In the genomic region with DNA sequence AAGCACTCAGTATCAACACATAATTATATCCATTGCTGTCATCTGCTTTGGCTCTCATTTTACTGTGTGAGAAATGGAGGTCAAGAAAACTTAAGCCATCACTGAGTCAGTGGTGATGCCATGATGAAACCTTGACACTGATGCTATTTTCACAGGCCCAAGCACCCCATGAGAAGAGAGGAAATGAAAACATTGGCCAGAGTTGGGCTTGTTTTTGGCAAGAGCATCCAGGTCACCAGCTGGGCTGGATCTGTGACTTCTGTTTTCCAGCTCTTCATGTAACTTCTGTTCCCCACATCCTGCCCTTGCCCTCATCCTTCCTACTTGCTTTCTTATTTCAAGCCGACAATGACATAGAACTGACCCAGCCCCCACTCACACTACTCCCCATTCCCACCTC, we compare ENCODE assay signal across 1 cellular context.
TF ChIP-seq lines count a peak whose summit lies in the region.

No MANE protein-coding gene starts in this region.

TF ChIP-seq in WTC11, 78 proteins besides CTCF, POLR2A, EP300 and RAD21 (continued from another document):
- TF ChIP-seq, protein P1, sequence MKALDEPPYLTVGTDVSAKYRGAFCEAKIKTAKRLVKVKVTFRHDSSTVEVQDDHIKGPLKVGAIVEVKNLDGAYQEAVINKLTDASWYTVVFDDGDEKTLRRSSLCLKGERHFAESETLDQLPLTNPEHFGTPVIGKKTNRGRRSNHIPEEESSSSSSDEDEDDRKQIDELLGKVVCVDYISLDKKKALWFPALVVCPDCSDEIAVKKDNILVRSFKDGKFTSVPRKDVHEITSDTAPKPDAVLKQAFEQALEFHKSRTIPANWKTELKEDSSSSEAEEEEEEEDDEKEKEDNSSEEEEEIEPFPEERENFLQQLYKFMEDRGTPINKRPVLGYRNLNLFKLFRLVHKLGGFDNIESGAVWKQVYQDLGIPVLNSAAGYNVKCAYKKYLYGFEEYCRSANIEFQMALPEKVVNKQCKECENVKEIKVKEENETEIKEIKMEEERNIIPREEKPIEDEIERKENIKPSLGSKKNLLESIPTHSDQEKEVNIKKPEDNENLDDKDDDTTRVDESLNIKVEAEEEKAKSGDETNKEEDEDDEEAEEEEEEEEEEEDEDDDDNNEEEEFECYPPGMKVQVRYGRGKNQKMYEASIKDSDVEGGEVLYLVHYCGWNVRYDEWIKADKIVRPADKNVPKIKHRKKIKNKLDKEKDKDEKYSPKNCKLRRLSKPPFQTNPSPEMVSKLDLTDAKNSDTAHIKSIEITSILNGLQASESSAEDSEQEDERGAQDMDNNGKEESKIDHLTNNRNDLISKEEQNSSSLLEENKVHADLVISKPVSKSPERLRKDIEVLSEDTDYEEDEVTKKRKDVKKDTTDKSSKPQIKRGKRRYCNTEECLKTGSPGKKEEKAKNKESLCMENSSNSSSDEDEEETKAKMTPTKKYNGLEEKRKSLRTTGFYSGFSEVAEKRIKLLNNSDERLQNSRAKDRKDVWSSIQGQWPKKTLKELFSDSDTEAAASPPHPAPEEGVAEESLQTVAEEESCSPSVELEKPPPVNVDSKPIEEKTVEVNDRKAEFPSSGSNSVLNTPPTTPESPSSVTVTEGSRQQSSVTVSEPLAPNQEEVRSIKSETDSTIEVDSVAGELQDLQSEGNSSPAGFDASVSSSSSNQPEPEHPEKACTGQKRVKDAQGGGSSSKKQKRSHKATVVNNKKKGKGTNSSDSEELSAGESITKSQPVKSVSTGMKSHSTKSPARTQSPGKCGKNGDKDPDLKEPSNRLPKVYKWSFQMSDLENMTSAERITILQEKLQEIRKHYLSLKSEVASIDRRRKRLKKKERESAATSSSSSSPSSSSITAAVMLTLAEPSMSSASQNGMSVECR (CRISPR knock-in tag; IDR thresholded peaks at IDR 0.05; ENCODE audit: borderline replicate concordance): no peak
- no peak for TF ChIP-seq ZNF121 (CRISPR knock-in tag; IDR thresholded peaks at IDR 0.05)
- TF ChIP-seq, protein P2, sequence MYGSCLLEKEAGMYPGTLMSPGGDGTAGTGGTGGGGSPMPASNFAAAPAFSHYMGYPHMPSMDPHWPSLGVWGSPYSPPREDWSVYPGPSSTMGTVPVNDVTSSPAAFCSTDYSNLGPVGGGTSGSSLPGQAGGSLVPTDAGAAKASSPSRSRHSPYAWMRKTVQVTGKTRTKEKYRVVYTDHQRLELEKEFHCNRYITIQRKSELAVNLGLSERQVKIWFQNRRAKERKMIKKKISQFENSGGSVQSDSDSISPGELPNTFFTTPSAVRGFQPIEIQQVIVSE (CRISPR knock-in tag; IDR thresholded peaks at IDR 0.05; ENCODE audit: borderline replicate concordance): no peak
- no peak for TF ChIP-seq ZNF317 (CRISPR knock-in tag; IDR thresholded peaks at IDR 0.05; ENCODE audit: borderline replicate concordance, low read depth)
- TF ChIP-seq, protein P3, sequence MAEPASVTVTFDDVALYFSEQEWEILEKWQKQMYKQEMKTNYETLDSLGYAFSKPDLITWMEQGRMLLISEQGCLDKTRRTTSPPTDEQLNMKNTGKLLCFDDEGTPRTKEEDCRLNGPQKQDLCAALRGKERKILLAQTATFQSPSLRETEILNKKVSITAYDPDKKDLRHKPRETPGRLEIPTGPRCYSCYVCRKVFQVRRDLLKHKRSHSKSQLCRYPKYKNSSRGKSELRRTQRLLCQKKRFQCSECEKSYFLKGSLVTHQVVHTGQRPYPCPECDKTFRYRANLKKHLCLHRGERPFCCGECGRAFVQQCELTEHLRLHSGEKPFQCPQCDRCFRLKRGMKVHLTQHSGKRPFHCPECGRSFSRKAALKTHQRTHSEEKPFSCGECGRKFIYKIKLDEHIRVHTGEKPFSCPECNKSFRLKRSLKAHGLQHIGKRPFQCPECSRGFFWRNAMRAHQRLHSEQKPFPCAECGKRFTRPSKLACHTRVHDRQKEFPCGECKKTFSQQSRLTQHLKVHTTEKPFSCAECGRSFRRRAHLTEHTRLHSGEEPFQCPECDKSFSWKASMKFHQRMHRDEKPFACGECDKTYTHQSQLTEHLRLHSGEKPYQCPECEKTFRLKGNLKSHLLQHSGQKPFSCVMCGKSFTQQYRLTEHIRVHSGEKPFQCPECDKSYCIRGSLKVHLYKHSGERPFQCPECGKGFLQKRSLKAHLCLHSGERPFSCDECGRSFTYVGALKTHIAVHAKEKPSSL (CRISPR knock-in tag; conservative IDR thresholded peaks at IDR 0.05): no peak
- TF ChIP-seq, protein P4, sequence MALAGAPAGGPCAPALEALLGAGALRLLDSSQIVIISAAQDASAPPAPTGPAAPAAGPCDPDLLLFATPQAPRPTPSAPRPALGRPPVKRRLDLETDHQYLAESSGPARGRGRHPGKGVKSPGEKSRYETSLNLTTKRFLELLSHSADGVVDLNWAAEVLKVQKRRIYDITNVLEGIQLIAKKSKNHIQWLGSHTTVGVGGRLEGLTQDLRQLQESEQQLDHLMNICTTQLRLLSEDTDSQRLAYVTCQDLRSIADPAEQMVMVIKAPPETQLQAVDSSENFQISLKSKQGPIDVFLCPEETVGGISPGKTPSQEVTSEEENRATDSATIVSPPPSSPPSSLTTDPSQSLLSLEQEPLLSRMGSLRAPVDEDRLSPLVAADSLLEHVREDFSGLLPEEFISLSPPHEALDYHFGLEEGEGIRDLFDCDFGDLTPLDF (CRISPR knock-in tag; IDR thresholded peaks at IDR 0.05): no peak
- no peak for TF ChIP-seq ZNF671 (CRISPR knock-in tag; IDR thresholded peaks at IDR 0.05)
- no peak for TF ChIP-seq SP1 (CRISPR knock-in tag; conservative IDR thresholded peaks at IDR 0.05)
- no peak for TF ChIP-seq JUN (CRISPR knock-in tag; IDR thresholded peaks at IDR 0.05)
- no peak for TF ChIP-seq ZNF263 (CRISPR knock-in tag; IDR thresholded peaks at IDR 0.05; ENCODE audit: low read depth)
